8 cellular contexts compared by ENCODE assay signal in genomic region chr20:24781061-24781980, GRCh38.
DNase-seq lines count a peak whose midpoint lies in the region; ATAC-seq and TF ChIP-seq lines count a peak whose summit lies in the region.

No MANE protein-coding gene starts in this region.

- peak; percentile 72 for DNase-seq in AG08395 (ENCODE audit: low spot score)
- no peak for DNase-seq in GM13977 (ENCODE audit: low spot score)
- no peak for DNase-seq in Panc1 (ENCODE audit: low read depth, low spot score)
- no peak for DNase-seq in esophagus squamous epithelium (lab: John Stamatoyannopoulos, UW)
- DNase-seq in occipital lobe (lab: John Stamatoyannopoulos, UW), result peak; percentile 8

- intact Hi-C loops in Panc1 (cut with micrococcal nuclease; ENCODE audit: unreplicated experiment) (loop anchor here (5.0 kb wide), 1 partner anchor 136 kb away; no protein-coding TSS in a partner anchor), esophagus squamous epithelium (cut with DNase I) (loop anchor here (10.0 kb wide), 1 partner anchor 333 kb away; no protein-coding TSS in a partner anchor)

- BruUV-seq in Panc1 (replicated peaks; lab: Mats Ljungman, UMichigan), result no TSS peak

- POLR2A ChIA-PET in Panc1 (lab: Charles Lee), result no interaction called here

- H3K27ac ChIP-seq in Panc1 (ENCODE audit: low read length), result no peak overlapping the region
- no peak overlapping the region for H3K27ac ChIP-seq in esophagus squamous epithelium

- WGBS in esophagus squamous epithelium, 2 donors, result 75 to 81% methylated on average over 8 to 9 of the region's 13 CpGs

- H3K9me3 ChIP-seq in Panc1 (ENCODE audit: control insufficient read depth, insufficient read depth, low read depth, low read length) (no peaks in the 10 kb centered on the region), esophagus squamous epithelium (no peaks in the 10 kb centered on the region)

- in situ Hi-C loops in GM13977 (cut with MboI; ENCODE audit: low pct_unique_long_range_greater_than_20kb, low sequenced_read_pairs, unreplicated experiment) (no loop called here), Panc1 (cut with HindIII; ENCODE audit: low pct_unique_long_range_greater_than_20kb, low sequenced_read_pairs) (no loop called here)

- H3K4me1 ChIP-seq in Panc1 (ENCODE audit: control insufficient read depth, insufficient read depth, low read length), result no peaks in the 10 kb centered on the region
- peaks cover 0 to 17% (median 3%) of the 10 kb centered on the region in 3 donors for H3K4me1 ChIP-seq in esophagus squamous epithelium

- TF ChIP-seq CTCF in GM13977 (IDR thresholded peaks at IDR 0.05; ENCODE audit: extremely low read depth, insufficient read depth, missing control alignments), result peak; percentile 46
- TF ChIP-seq CTCF in Panc1 (IDR thresholded peaks at IDR 0.05), result peak; percentile 83
- TF ChIP-seq CTCF in esophagus squamous epithelium (IDR thresholded peaks at IDR 0.05), result peak in 4 of 6 experiments; percentile 21 to 43 (median 25)

- H3K36me3 ChIP-seq in Panc1 (ENCODE audit: control insufficient read depth, insufficient read depth, low read length), result no peaks in the 10 kb centered on the region
- no peaks in the 10 kb centered on the region for H3K36me3 ChIP-seq in esophagus squamous epithelium

- CTCF ChIA-PET in Panc1 (lab: Charles Lee), result interaction anchor here (0.6 to 0.7 kb wide), 2 partner anchors 141 to 263 kb away, joined by 3 read pairs; no protein-coding TSS in a partner anchor

- H3K27me3 ChIP-seq in Panc1 (ENCODE audit: control insufficient read depth, insufficient read depth, low read length) (no peaks in the 10 kb centered on the region; the same call in 1 of the 2 replicates), esophagus squamous epithelium (peaks cover 0 to 12% (median 0%) of the 10 kb centered on the region in 4 donors)

- ATAC-seq in Panc1 (peak; percentile 88), GM21529 (IDR thresholded peaks at IDR 0.05; ENCODE audit: unreplicated experiment) (no peak), HG03045 (IDR thresholded peaks at IDR 0.05; ENCODE audit: unreplicated experiment) (no peak), GM21367 (IDR thresholded peaks at IDR 0.05; ENCODE audit: unreplicated experiment) (no peak)

- TF ChIP-seq POLR2A in esophagus squamous epithelium (IDR thresholded peaks at IDR 0.05), result no peak

- H3K4me3 ChIP-seq in Panc1 (ENCODE audit: low read depth in 2 of 2, low read length in 2 of 2), result no peak overlapping the region
- no peak overlapping the region for H3K4me3 ChIP-seq in esophagus squamous epithelium

Comparison
In these comparisons a context has a peak if more than half of its experiments do, and no peak if none do; other contexts are left out.
1. DNase-seq: peak in AG08395 (single experiment) and occipital lobe (single experiment); none in GM13977 (single experiment), Panc1 (single experiment) and esophagus squamous epithelium (single experiment).
2. CTCF ChIP-seq: peak in every context shown above with its lines; median percentile 83 in Panc1; 46 in GM13977; 25 in esophagus squamous epithelium.